In the genomic region with DNA sequence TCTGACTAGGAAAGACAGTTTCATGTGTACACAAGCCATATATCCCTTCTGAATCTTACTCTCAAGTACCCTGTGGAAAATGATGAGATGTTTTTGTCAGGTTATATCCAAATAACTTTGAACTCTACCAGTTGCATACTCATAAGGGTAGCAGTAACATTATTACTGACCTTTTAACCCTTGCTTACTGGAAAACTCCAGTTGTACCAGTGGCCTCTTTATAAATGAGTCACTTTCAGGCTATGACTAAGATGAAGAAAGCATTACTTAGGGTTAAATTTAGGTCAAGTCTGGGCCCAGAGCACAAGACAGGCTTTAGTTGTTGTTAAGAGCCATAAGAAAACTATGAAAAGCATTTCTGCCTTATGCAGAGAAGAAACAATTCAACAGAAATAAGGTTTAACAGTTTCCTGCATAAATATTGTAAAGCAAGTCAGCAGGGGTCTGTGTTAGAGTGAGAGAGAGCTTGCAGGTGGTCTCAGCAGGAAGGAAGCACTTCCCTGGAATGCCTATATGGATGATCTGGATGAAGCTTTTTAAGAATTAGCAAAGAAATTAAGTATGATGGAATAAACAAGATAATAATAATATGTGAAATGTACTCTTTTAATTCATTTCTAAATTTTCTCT, we compare ENCODE assay signal across 8 cellular contexts.
A peak's percentile ranks its signal among the peaks of the same experiment; 100 is the strongest.
DNase-seq lines count a peak whose midpoint lies in the region; ATAC-seq, FAIRE-seq and TF ChIP-seq lines count a peak whose summit lies in the region.

No MANE protein-coding gene starts in this region.

- TF ChIP-seq CTCF in Calu3 (IDR thresholded peaks at IDR 0.05; ENCODE audit: unreplicated experiment) (no peak), keratinocyte (optimal IDR thresholded peaks at IDR 0.05 in 1 of 3, IDR thresholded peaks at IDR 0.05 in 1 of 3, conservative IDR thresholded peaks at IDR 0.05 in 1 of 3; ENCODE audit: extremely low read depth in 1 of 3, insufficient read depth in 2 of 3, low read length in 3 of 3) (no peak), adrenal gland (IDR thresholded peaks at IDR 0.05) (no peak)

- H3K4me1 Mint-ChIP-seq in Calu3 (ENCODE audit: low read depth, unreplicated experiment), result peaks cover 9% of the 10 kb centered on the region

- ATAC-seq in GM19455 (IDR thresholded peaks at IDR 0.05; ENCODE audit: unreplicated experiment), result peak; percentile 99
- ATAC-seq in HG03432 (IDR thresholded peaks at IDR 0.05; ENCODE audit: unreplicated experiment), result peak; percentile 100

- H3K27me3 ChIP-seq in keratinocyte (ENCODE audit: control insufficient read depth, extremely low read depth, insufficient read depth, low read length) (no peaks in the 10 kb centered on the region), adrenal gland (no peaks in the 10 kb centered on the region)

- DNase-seq in Calu3 (no peak), SW 1271 (lab: John Stamatoyannopoulos, UW) (peak; percentile 36 to 91), keratinocyte (ENCODE audit: low read depth, low spot score) (peak; percentile 26), adrenal gland (no peak), amygdala (lab: John Stamatoyannopoulos, UW) (no peak)
- no peak for DNase-seq in activated CD8-positive, alpha-beta memory T cell treated with anti-CD3 and anti-CD28 coated beads, Interleukin-2, amount 50 U/mL, for 4 hours

- TF ChIP-seq POLR2A in adrenal gland (IDR thresholded peaks at IDR 0.05), result no peak

- H3K36me3 ChIP-seq in keratinocyte (ENCODE audit: control insufficient read depth in 2 of 2, extremely low read depth in 1 of 2, insufficient read depth in 2 of 2, low read length in 2 of 2) (no peaks in the 10 kb centered on the region), adrenal gland (replicated peaks in 1 of 2) (no peaks in the 10 kb centered on the region)

- H3K9me1 ChIP-seq in keratinocyte (ENCODE audit: control insufficient read depth, extremely low read depth, insufficient read depth, low read length), result peaks cover 2% of the 10 kb centered on the region

- peak overlapping the region; percentile 51 for H3K4me2 ChIP-seq in keratinocyte (ENCODE audit: control insufficient read depth, extremely low read depth, insufficient read depth, low read depth, low read length)

- no peak overlapping the region for H2AFZ ChIP-seq in keratinocyte (ENCODE audit: control insufficient read depth, low read length)

- no peak overlapping the region for H3K9ac ChIP-seq in keratinocyte (ENCODE audit: control insufficient read depth, extremely low read depth, insufficient read depth, low read length)

- no peaks in the 10 kb centered on the region for H4K20me1 ChIP-seq in keratinocyte (ENCODE audit: control insufficient read depth, extremely low read depth, insufficient read depth, low read length)

- intact Hi-C loops in Calu3 (cut with micrococcal nuclease; ENCODE audit: unreplicated experiment) (loop anchor here (5.0 kb wide), 1 partner anchor 985 kb away; no protein-coding TSS in a partner anchor), adrenal gland (cut with DNase I) (loop anchor here in 1 of 2 donors (10.0 kb wide), 1 partner anchor 608 kb away; no protein-coding TSS in a partner anchor)

- no peaks in the 10 kb centered on the region for H3K27me3 Mint-ChIP-seq in Calu3 (ENCODE audit: unreplicated experiment)

- no peaks in the 10 kb centered on the region for H3K36me3 Mint-ChIP-seq in Calu3 (ENCODE audit: insufficient read depth, unreplicated experiment)

- H3K4me1 ChIP-seq in keratinocyte (ENCODE audit: control insufficient read depth, extremely low read depth, insufficient read depth, low read length) (peaks cover 17% of the 10 kb centered on the region), adrenal gland (replicated peaks in 1 of 2) (no peaks in the 10 kb centered on the region)

- H3K9me3 ChIP-seq in keratinocyte (ENCODE audit: control insufficient read depth, low read depth, low read length) (no peaks in the 10 kb centered on the region), adrenal gland (replicated peaks in 1 of 3) (no peaks in the 10 kb centered on the region)

- no TSS peak for BruUV-seq in Calu3 (replicated peaks; lab: Mats Ljungman, UMichigan)

- H3K4me3 Mint-ChIP-seq in Calu3 (ENCODE audit: low read depth, unreplicated experiment), result no peak overlapping the region

- H3K27ac ChIP-seq in keratinocyte (ENCODE audit: control insufficient read depth, insufficient read depth, low read length), result no peak overlapping the region
- no peak overlapping the region for H3K27ac ChIP-seq in adrenal gland

- H3K4me3 ChIP-seq in keratinocyte (ENCODE audit: control insufficient read depth in 2 of 3, extremely low read depth in 1 of 3, insufficient read depth in 2 of 3, low read depth in 1 of 3, low read length in 3 of 3) (no peak overlapping the region), adrenal gland (no peak overlapping the region)

- peak overlapping the region; percentile 81 for H3K27ac Mint-ChIP-seq in Calu3 (ENCODE audit: unreplicated experiment)

- CTCF ChIA-PET in Calu3 (lab: Charles Lee), result no interaction called here

- dilution Hi-C loops in keratinocyte (cut with MboI; ENCODE audit: extremely low pct_ligation_motif_present, low sequenced_read_pairs), result no loop called here

- peak; percentile 17 for FAIRE-seq in keratinocyte (lab: Jason Lieb, UNC)

- no peaks in the 10 kb centered on the region for H3K79me2 ChIP-seq in keratinocyte (ENCODE audit: control insufficient read depth, insufficient read depth, low read length)

- peaks cover 4% of the 10 kb centered on the region for H3K9me3 Mint-ChIP-seq in Calu3 (ENCODE audit: low read depth, unreplicated experiment)

Comparison
In these comparisons a context has a peak if more than half of its experiments do, and no peak if none do; other contexts are left out.
1. DNase-seq: peak in SW 1271 (2 of 2) and keratinocyte (single experiment); none in Calu3 (single experiment), adrenal gland (0 of 7), activated CD8-positive, alpha-beta memory T cell treated with anti-CD3 and anti-CD28 coated beads, Interleukin-2, amount 50 U/mL, for 4 hours (single experiment) and amygdala (0 of 56).